19 cellular contexts compared by ENCODE assay signal in the genomic region with DNA sequence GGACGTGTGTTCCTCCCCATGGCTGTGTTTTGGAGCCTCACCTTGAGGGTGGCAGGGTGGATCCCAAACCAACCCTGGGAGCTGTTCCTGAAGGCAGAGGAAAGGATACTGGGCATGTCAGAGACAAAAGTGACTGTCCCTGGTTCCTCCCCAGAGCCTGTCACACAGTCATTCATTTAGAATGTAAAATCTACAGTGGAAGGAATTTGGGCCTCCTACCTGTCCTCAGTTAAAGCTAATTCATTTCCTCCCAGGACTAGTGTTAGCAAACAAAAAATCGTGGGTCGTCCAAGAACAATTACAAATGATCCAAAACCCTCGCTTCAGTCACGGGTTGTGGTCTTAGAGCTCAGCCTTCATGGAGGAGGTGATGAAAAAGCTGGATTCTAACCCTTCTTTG.
"Had no signal": no experiment of that assay in that cellular context is flagged by ENCODE, and none has a peak within 500 bp of the region (broad histone marks: within the 10 kb centered on the region; RNA-seq: fewer than 3 reads in every experiment).

No MANE protein-coding gene starts in this region.

- H3K36me3 ChIP-seq: left lung, spleen, suprapubic skin had no signal

- H3K4me1 ChIP-seq: suprapubic skin had no signal

- H3K36me3 Mint-ChIP-seq: activated naive CD8-positive, alpha-beta T cell; natural killer cell; WTC11 had no signal

- H3K27ac Mint-ChIP-seq: activated CD8-positive, alpha-beta T cell treated with anti-CD3 and anti-CD28 coated beads, Interleukin-2, amount 10 ng/mL, durations not matched to agents 7 days and 5 days; activated naive CD8-positive, alpha-beta T cell; activated T-cell treated with anti-CD3 and anti-CD28 coated beads, Interleukin-2, amount 50 U/mL, for 72 hours; dendritic cell treated with granulocyte-macrophage colony-stimulating factor and Interleukin-4, amounts not matched to agents 40 ng/mL and 50 ng/mL, for 4 days; stimulated activated naive CD8-positive, alpha-beta T cell treated with anti-CD3 and anti-CD28 coated beads, Interleukin-15, Interleukin-2, amounts not matched to agents 100 ng/mL and 50 ng/mL, for 24 hours; T-helper 17 cell; WTC11 had no signal

- ATAC-seq: activated CD8-positive, alpha-beta T cell treated with anti-CD3 and anti-CD28 coated beads, Interleukin-2, amount 10 ng/mL, durations not matched to agents 7 days and 5 days; activated T-cell treated with anti-CD3 and anti-CD28 coated beads, Interleukin-2, amount 50 U/mL, for 72 hours; left lung; natural killer cell; sciatic nerve; T-helper 17 cell; WTC11 had no signal

- H3K4me3 ChIP-seq: left lung, spleen, suprapubic skin had no signal

- H3K4me3 Mint-ChIP-seq: activated CD8-positive, alpha-beta T cell treated with anti-CD3 and anti-CD28 coated beads, Interleukin-2, amount 10 ng/mL, durations not matched to agents 7 days and 5 days; activated naive CD8-positive, alpha-beta T cell; activated T-cell treated with anti-CD3 and anti-CD28 coated beads, Interleukin-2, amount 50 U/mL, for 72 hours; dendritic cell treated with granulocyte-macrophage colony-stimulating factor and Interleukin-4, amounts not matched to agents 40 ng/mL and 50 ng/mL, for 4 days; natural killer cell; stimulated activated naive CD8-positive, alpha-beta T cell treated with anti-CD3 and anti-CD28 coated beads, Interleukin-15, Interleukin-2, amounts not matched to agents 100 ng/mL and 50 ng/mL, for 24 hours; T-helper 17 cell; WTC11 had no signal

- H3K27me3 Mint-ChIP-seq: activated naive CD8-positive, alpha-beta T cell; stimulated activated naive CD8-positive, alpha-beta T cell treated with anti-CD3 and anti-CD28 coated beads, Interleukin-15, Interleukin-2, amounts not matched to agents 100 ng/mL and 50 ng/mL, for 24 hours; T-helper 17 cell had no signal

- H3K9me3 ChIP-seq: left lung, spleen, suprapubic skin had no signal

- H3K27ac ChIP-seq: left lung, spleen, suprapubic skin had no signal

- H3K27me3 ChIP-seq: left lung, spleen, suprapubic skin had no signal

- H3K9me3 Mint-ChIP-seq: activated T-cell treated with anti-CD3 and anti-CD28 coated beads, Interleukin-2, amount 50 U/mL, for 72 hours; dendritic cell treated with granulocyte-macrophage colony-stimulating factor and Interleukin-4, amounts not matched to agents 40 ng/mL and 50 ng/mL, for 4 days; natural killer cell; stimulated activated naive CD8-positive, alpha-beta T cell treated with anti-CD3 and anti-CD28 coated beads, Interleukin-15, Interleukin-2, amounts not matched to agents 100 ng/mL and 50 ng/mL, for 24 hours; WTC11 had no signal

- DNase-seq: activated CD4-positive, alpha-beta T cell treated with anti-CD3 and anti-CD28 coated beads for 4 hours; activated CD8-positive, alpha-beta memory T cell treated with anti-CD3 and anti-CD28 coated beads, Interleukin-2, amount 50 U/mL, for 4 hours; activated CD8-positive, alpha-beta T cell treated with anti-CD3 and anti-CD28 coated beads, Interleukin-2, amount 10 ng/mL, durations not matched to agents 7 days and 5 days; activated gamma-delta T cell treated with Interleukin-2 at 50 U/mL for 16 hours; activated T-cell treated with anti-CD3 and anti-CD28 coated beads, Interleukin-2, amount 50 U/mL, for 72 hours; amygdala; cerebellar nuclear complex; erythroblast; islet precursor cell; left lung; natural killer cell; spleen; T-helper 17 cell had no signal
